ENCODE assay signal across 16 cellular contexts in genomic region chr17:59439261-59439660, GRCh38.
DNase-seq lines count a peak whose midpoint lies in the region; ATAC-seq and TF ChIP-seq lines count a peak whose summit lies in the region.
"Had no signal": no experiment of that assay in that cellular context is flagged by ENCODE, and none has a peak within 500 bp of the region (broad histone marks: within the 10 kb centered on the region; RNA-seq: fewer than 3 reads in every experiment).

No MANE protein-coding gene starts in this region.

- no peaks in the 10 kb centered on the region for H3K36me3 Mint-ChIP-seq in stimulated activated naive CD8-positive, alpha-beta T cell treated with anti-CD3 and anti-CD28 coated beads, Interleukin-15, Interleukin-2, amounts not matched to agents 100 ng/mL and 50 ng/mL, for 24 hours (ENCODE audit: low read depth)
- peaks cover 6% of the 10 kb centered on the region for H3K36me3 Mint-ChIP-seq in activated T-helper 17 cell treated with anti-CD3 and anti-CD28 coated beads, Interleukin-2, amount 50 U/mL, for 72 hours (ENCODE audit: low read depth)
- H3K36me3 Mint-ChIP-seq: CD14-positive monocyte had no signal

- H3K9me3 ChIP-seq in lower lobe of right lung (no peaks in the 10 kb centered on the region), aorta (ENCODE audit: control insufficient read depth, low read length) (no peaks in the 10 kb centered on the region), PC-9 (ENCODE audit: insufficient read depth, low read depth) (no peaks in the 10 kb centered on the region)
- H3K9me3 ChIP-seq: breast epithelium had no signal

- no peak for DNase-seq in stimulated activated naive CD8-positive, alpha-beta T cell treated with anti-CD3 and anti-CD28 coated beads, Interleukin-15, Interleukin-2, amounts not matched to agents 100 U/mL and 50 U/mL, for 24 hours
- DNase-seq in lower lobe of right lung: no peak
- DNase-seq in aorta: no peak
- no peak for DNase-seq in PC-9
- DNase-seq in NCI-H1105 (lab: John Stamatoyannopoulos, UW): no peak
- no peak for DNase-seq in ureter (ENCODE audit: low spot score)
- DNase-seq: activated T-cell treated with anti-CD3 and anti-CD28 coated beads, Interleukin-2, amount 50 U/mL, for 4 hours; H9; hypothalamus; NCI-H510A treated with DMSO at 0.1 percent for 48 hours; substantia nigra; WERI-Rb-1 had no signal

- TF ChIP-seq CTCF in lower lobe of right lung (IDR thresholded peaks at IDR 0.05) (no peak), PC-9 (conservative IDR thresholded peaks at IDR 0.05) (no peak)

- H3K27me3 ChIP-seq in lower lobe of right lung (ENCODE audit: low read depth): no peaks in the 10 kb centered on the region
- no peaks in the 10 kb centered on the region for H3K27me3 ChIP-seq in aorta (ENCODE audit: control insufficient read depth in 1 of 2, insufficient read depth in 2 of 2, low read length in 1 of 2)
- no peaks in the 10 kb centered on the region for H3K27me3 ChIP-seq in PC-9 (ENCODE audit: insufficient read depth, low read depth)
- H3K27me3 ChIP-seq: breast epithelium had no signal

- H3K4me2 ChIP-seq in PC-9: no peak overlapping the region

- intact Hi-C loops in lower lobe of right lung (cut with DNase I) (no loop called here), aorta (cut with DNase I) (no loop called here), PC-9 (cut with micrococcal nuclease; ENCODE audit: unreplicated experiment) (no loop called here)

- 26 to 30% methylated on average over 4 of the region's 4 CpGs for WGBS in aorta, 2 donors

- H3K27ac ChIP-seq in lower lobe of right lung (peak overlapping the region; percentile 48), aorta (ENCODE audit: low read depth in 1 of 2, low read length in 2 of 2) (peak overlapping the region; percentile 58 to 89), PC-9 (no peak overlapping the region)
- H3K27ac ChIP-seq: breast epithelium, WERI-Rb-1 had no signal

- no TSS peak for BruUV-seq in PC-9 (replicated peaks; lab: Mats Ljungman, UMichigan)

- no peaks in the 10 kb centered on the region for H4K20me1 ChIP-seq in PC-9 (ENCODE audit: insufficient read depth)

- no peaks in the 10 kb centered on the region for H3K9me3 Mint-ChIP-seq in stimulated activated naive CD8-positive, alpha-beta T cell treated with anti-CD3 and anti-CD28 coated beads, Interleukin-15, Interleukin-2, amounts not matched to agents 100 ng/mL and 50 ng/mL, for 24 hours
- H3K9me3 Mint-ChIP-seq in activated T-helper 17 cell treated with anti-CD3 and anti-CD28 coated beads, Interleukin-2, amount 50 U/mL, for 72 hours: no peaks in the 10 kb centered on the region
- H3K9me3 Mint-ChIP-seq: activated T-cell treated with anti-CD3 and anti-CD28 coated beads, Interleukin-2, amount 50 U/mL, for 4 hours; H9 had no signal

- H3K27me3 Mint-ChIP-seq in stimulated activated naive CD8-positive, alpha-beta T cell treated with anti-CD3 and anti-CD28 coated beads, Interleukin-15, Interleukin-2, amounts not matched to agents 100 ng/mL and 50 ng/mL, for 24 hours: no peaks in the 10 kb centered on the region
- peaks cover 4% of the 10 kb centered on the region for H3K27me3 Mint-ChIP-seq in activated T-helper 17 cell treated with anti-CD3 and anti-CD28 coated beads, Interleukin-2, amount 50 U/mL, for 72 hours

- H3K4me1 ChIP-seq in lower lobe of right lung (peaks cover 39% of the 10 kb centered on the region), aorta (ENCODE audit: control insufficient read depth in 1 of 2, insufficient read depth in 2 of 2, low read length in 2 of 2) (peaks cover 7 to 8% of the 10 kb centered on the region in 2 donors), PC-9 (replicated peaks; ENCODE audit: insufficient read depth) (peaks cover 30% of the 10 kb centered on the region)
- H3K4me1 ChIP-seq: breast epithelium had no signal

- CTCF ChIA-PET in PC-9 (lab: Charles Lee): interaction anchor here (0.6 to 2.1 kb wide), 6 partner anchors 10 to 110 kb away, joined by 3 to 19 read pairs (median 4); no protein-coding TSS in a partner anchor

- H3K36me3 ChIP-seq in lower lobe of right lung (no peaks in the 10 kb centered on the region), aorta (ENCODE audit: control insufficient read depth in 1 of 2, insufficient read depth in 2 of 2, low read length in 1 of 2) (no peaks in the 10 kb centered on the region), PC-9 (ENCODE audit: low read depth) (no peaks in the 10 kb centered on the region)
- H3K36me3 ChIP-seq: breast epithelium, WERI-Rb-1 had no signal

- peaks cover 18% of the 10 kb centered on the region; the same call in 1 of the 2 replicates for H3F3A ChIP-seq in PC-9 (ENCODE audit: insufficient read depth, low read depth)

- H3K27ac Mint-ChIP-seq in stimulated activated naive CD8-positive, alpha-beta T cell treated with anti-CD3 and anti-CD28 coated beads, Interleukin-15, Interleukin-2, amounts not matched to agents 100 ng/mL and 50 ng/mL, for 24 hours: peak overlapping the region; percentile 52
- H3K27ac Mint-ChIP-seq in activated T-helper 17 cell treated with anti-CD3 and anti-CD28 coated beads, Interleukin-2, amount 50 U/mL, for 72 hours: peak overlapping the region; percentile 90
- H3K27ac Mint-ChIP-seq: H9 had no signal

- H3K9me2 ChIP-seq in PC-9 (ENCODE audit: insufficient read depth): no peaks in the 10 kb centered on the region

- H2AFZ ChIP-seq in PC-9: no peak overlapping the region

- H3K79me2 ChIP-seq in PC-9 (ENCODE audit: low read depth): no peaks in the 10 kb centered on the region

- H3K4me1 Mint-ChIP-seq in stimulated activated naive CD8-positive, alpha-beta T cell treated with anti-CD3 and anti-CD28 coated beads, Interleukin-15, Interleukin-2, amounts not matched to agents 100 ng/mL and 50 ng/mL, for 24 hours (ENCODE audit: low read depth): peaks cover 62% of the 10 kb centered on the region
- H3K4me1 Mint-ChIP-seq in activated T-helper 17 cell treated with anti-CD3 and anti-CD28 coated beads, Interleukin-2, amount 50 U/mL, for 72 hours: peaks cover 32% of the 10 kb centered on the region

- no peak overlapping the region for H3K4me3 Mint-ChIP-seq in stimulated activated naive CD8-positive, alpha-beta T cell treated with anti-CD3 and anti-CD28 coated beads, Interleukin-15, Interleukin-2, amounts not matched to agents 100 ng/mL and 50 ng/mL, for 24 hours
- H3K4me3 Mint-ChIP-seq in activated T-helper 17 cell treated with anti-CD3 and anti-CD28 coated beads, Interleukin-2, amount 50 U/mL, for 72 hours: peak overlapping the region; percentile 79
- H3K4me3 Mint-ChIP-seq: activated T-cell treated with anti-CD3 and anti-CD28 coated beads, Interleukin-2, amount 50 U/mL, for 4 hours; H9 had no signal

- no peak for ATAC-seq in stimulated activated naive CD8-positive, alpha-beta T cell treated with anti-CD3 and anti-CD28 coated beads, Interleukin-15, Interleukin-2, amounts not matched to agents 100 U/mL and 50 U/mL, for 24 hours
- no peak for ATAC-seq in activated T-helper 17 cell treated with anti-CD3 and anti-CD28 coated beads, Interleukin-2, amount 50 U/mL, for 72 hours (replicated peaks)
- no peak for ATAC-seq in lower lobe of right lung
- no peak for ATAC-seq in aorta (ENCODE audit: low FRiP score)
- ATAC-seq: activated T-cell treated with anti-CD3 and anti-CD28 coated beads, Interleukin-2, amount 50 U/mL, for 4 hours had no signal

- POLR2A ChIA-PET in PC-9 (lab: Charles Lee; ENCODE audit: unreplicated experiment): no interaction called here

- no peak overlapping the region for H3K4me3 ChIP-seq in lower lobe of right lung
- H3K4me3 ChIP-seq in aorta (ENCODE audit: low read length in 2 of 2): no peak overlapping the region
- no peak overlapping the region for H3K4me3 ChIP-seq in PC-9
- H3K4me3 ChIP-seq: breast epithelium had no signal
